In genomic region chr17:82458885-82459424, GRCh38 we compare ENCODE assay signal across 8 cellular contexts. TPM values are rescaled to one million over a fixed set of nuclear protein-coding genes. Genes with fewer than 3 reads are reported as not detected.
DNase-seq lines count a peak whose midpoint lies in the region; ATAC-seq and TF ChIP-seq lines count a peak whose summit lies in the region.

No MANE protein-coding gene starts in this region.

- WGBS in esophagus muscularis mucosa: 2% methylated on average over 10 of the region's 62 CpGs

- H3K4me3 ChIP-seq in esophagus muscularis mucosa: peak overlapping the region; percentile 84 to 99 (median 97)

- H3K27me3 Mint-ChIP-seq in nephron (ENCODE audit: low read depth): no peaks in the 10 kb centered on the region

- intact Hi-C loops in esophagus muscularis mucosa (cut with DNase I): no loop called here

- no peaks in the 10 kb centered on the region for H3K9me3 ChIP-seq in esophagus muscularis mucosa

- peak overlapping the region; percentile 97 to 98 (median 98) for H3K4me3 Mint-ChIP-seq in nephron

- H3K36me3 Mint-ChIP-seq in nephron (ENCODE audit: low read depth): peaks cover 26% of the 10 kb centered on the region

- TF ChIP-seq EP300 in esophagus muscularis mucosa (IDR thresholded peaks at IDR 0.05): no peak

- DNase-seq in DMS53 (lab: John Stamatoyannopoulos, UW) (peak; percentile 71), DMS53 treated with DMSO at 0.1 percent for 48 hours (lab: John Stamatoyannopoulos, UW; ENCODE audit: unreplicated experiment) (no peak), T-helper 22 cell (ENCODE audit: low read depth) (peak; percentile 10), esophagus muscularis mucosa (ENCODE audit: extremely low spot score) (no peak)

- no peaks in the 10 kb centered on the region for H3K27me3 ChIP-seq in esophagus muscularis mucosa

- peak overlapping the region; percentile 37 to 84 (median 74) for H3K27ac Mint-ChIP-seq in nephron

- TF ChIP-seq POLR2A in esophagus muscularis mucosa (IDR thresholded peaks at IDR 0.05; ENCODE audit: low read depth): no peak

- H3K36me3 ChIP-seq in esophagus muscularis mucosa: peaks cover 30 to 41% (median 39%) of the 10 kb centered on the region in 4 donors

- peaks cover 20 to 43% (median 33%) of the 10 kb centered on the region in 4 donors for H3K4me1 ChIP-seq in esophagus muscularis mucosa

- peak overlapping the region; percentile 99 to 100 (median 100) for H3K27ac ChIP-seq in esophagus muscularis mucosa (replicated peaks in 1 of 4)

- H3K4me1 Mint-ChIP-seq in nephron: peaks cover 16% of the 10 kb centered on the region

- ATAC-seq in HG02642 (IDR thresholded peaks at IDR 0.05; ENCODE audit: poor library complexity, unreplicated experiment) (peak; percentile 1), HG03108 (IDR thresholded peaks at IDR 0.05; ENCODE audit: unreplicated experiment) (no peak), GM18873 (IDR thresholded peaks at IDR 0.05; ENCODE audit: low FRiP score, unreplicated experiment) (no peak)

- no peaks in the 10 kb centered on the region for H3K9me3 Mint-ChIP-seq in nephron

- TF ChIP-seq CTCF in esophagus muscularis mucosa (IDR thresholded peaks at IDR 0.05) (no peak), nephron (IDR thresholded peaks at IDR 0.05; ENCODE audit: unreplicated experiment in 3 of 3) (no peak)

RNA-seq across cellular contexts. Expression of gene NARF, which starts 0.4 kb away (rescaled TPM):
- total RNA-seq in esophagus muscularis mucosa: 10 to 100 TPM; 26.2 to 30.9 (median 29.3) TPM

RNA-seq across cellular contexts. Expression of gene CYBC1, which starts 8.4 kb away (rescaled TPM):
- total RNA-seq in esophagus muscularis mucosa: 10 to 100 TPM; 40.7 to 78.3 (median 69.7) TPM

RNA-seq across cellular contexts. Expression of gene OGFOD3, which starts 40.6 kb away (rescaled TPM):
- total RNA-seq in esophagus muscularis mucosa: 10 to 100 TPM; 21.6 to 35.3 (median 28.5) TPM

RNA-seq across cellular contexts. Expression of gene HEXD, which starts 40.8 kb away (rescaled TPM):
- 10 to 100 TPM; 15.7 to 27.1 (median 20.6) TPM for total RNA-seq in esophagus muscularis mucosa

Comparison
In these comparisons a context has a peak if more than half of its experiments do, and no peak if none do; other contexts are left out.
1. DNase-seq: peak in DMS53 (single experiment) and T-helper 22 cell (single experiment); none in DMS53 treated with DMSO at 0.1 percent for 48 hours (single experiment) and esophagus muscularis mucosa (single experiment).